In the genomic region with DNA sequence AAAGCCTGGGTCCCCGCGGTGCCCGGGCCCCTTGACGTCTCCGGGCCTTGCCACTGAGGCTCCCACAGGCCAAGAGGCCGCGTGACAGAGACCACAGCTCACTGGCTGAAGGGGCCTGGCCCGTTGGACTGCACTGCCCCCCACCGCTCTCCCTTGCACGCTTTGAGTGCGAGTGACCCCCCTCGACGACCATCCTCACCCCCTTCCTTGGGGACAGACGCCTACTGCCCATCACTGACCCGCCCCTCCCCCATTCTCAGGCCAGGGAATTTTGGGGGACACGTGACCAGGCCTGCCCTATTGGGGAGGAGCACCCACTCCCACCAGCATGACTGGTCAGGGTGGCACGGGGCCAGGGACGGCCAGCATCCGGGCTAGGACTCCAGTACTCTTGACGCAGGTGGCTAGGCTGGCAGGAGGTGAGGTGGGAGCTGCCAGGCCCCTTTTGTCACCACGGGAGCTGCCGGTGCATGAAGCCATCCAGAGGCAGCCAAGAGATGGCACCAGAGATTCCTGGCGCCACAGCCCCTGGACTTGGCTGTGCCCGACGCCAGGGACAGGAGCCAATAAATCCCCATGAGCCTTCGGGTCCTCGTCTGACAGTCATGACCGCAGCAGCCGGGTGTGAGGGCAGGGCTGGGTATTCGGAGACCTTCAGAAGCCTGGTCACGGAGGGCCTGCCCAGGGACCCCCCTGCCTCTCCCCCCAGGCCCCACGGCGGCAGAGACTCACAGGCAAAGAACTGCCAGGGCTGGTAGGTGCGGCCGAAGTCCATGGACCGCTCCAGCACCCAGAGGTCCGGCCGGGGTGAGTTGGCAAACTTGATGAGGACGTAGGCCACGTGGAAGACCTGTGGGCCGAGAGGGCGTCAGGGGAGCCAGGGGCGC, we compare ENCODE assay signal across 10 cellular contexts. TPM values are rescaled to one million over a fixed set of nuclear protein-coding genes. Genes with fewer than 3 reads are reported as not detected.
DNase-seq lines count a peak whose midpoint lies in the region; ATAC-seq and TF ChIP-seq lines count a peak whose summit lies in the region.
"Had no signal": no experiment of that assay in that cellular context is flagged by ENCODE, and none has a peak within 500 bp of the region (broad histone marks: within the 10 kb centered on the region; RNA-seq: fewer than 3 reads in every experiment).

No MANE protein-coding gene starts in this region.

- no peak overlapping the region for H3K9ac ChIP-seq in HUES6 (ENCODE audit: low read length)
- H3K9ac ChIP-seq in skeletal muscle tissue (ENCODE audit: low read depth in 1 of 3, low read length in 3 of 3), result peak overlapping the region in 2 of 3 donors; percentile 32 to 60

- TF ChIP-seq CTCF in right atrium auricular region (IDR thresholded peaks at IDR 0.05), result peak in 1 of 2 donors; percentile 60

- H3K4me3 ChIP-seq in HUES6 (ENCODE audit: low read depth, low read length), result no peak overlapping the region
- H3K4me3 ChIP-seq in right atrium auricular region, result no peak overlapping the region
- H3K4me3 ChIP-seq in skeletal muscle tissue (ENCODE audit: low read length in 3 of 3), result peak overlapping the region in 1 of 3 donors; percentile 31

- no peaks in the 10 kb centered on the region for H3K27me3 ChIP-seq in HUES6 (ENCODE audit: control insufficient read depth, insufficient read depth, low read length)
- H3K27me3 ChIP-seq in right atrium auricular region, result no peaks in the 10 kb centered on the region
- no peaks in the 10 kb centered on the region for H3K27me3 ChIP-seq in skeletal muscle tissue (ENCODE audit: control insufficient read depth in 3 of 3, insufficient read depth in 3 of 3, low read length in 3 of 3)

- DNase-seq in amygdala (lab: John Stamatoyannopoulos, UW) (peak in 50 of 56 donors; percentile 18 to 89 (median 66)), right atrium auricular region (ENCODE audit: low spot score) (peak; percentile 83), islet precursor cell (no peak), HCEC 1CT (no peak), DMS53 (lab: John Stamatoyannopoulos, UW) (no peak)
- DNase-seq: activated CD4-positive, alpha-beta T cell treated with anti-CD3 and anti-CD28 coated beads, Interleukin-2, amount 10 ng/mL, durations not matched to agents 24 days and 14 days had no signal

- no peak for ATAC-seq in HG02642 (IDR thresholded peaks at IDR 0.05; ENCODE audit: poor library complexity, unreplicated experiment)

- H3K27ac ChIP-seq in HUES6 (ENCODE audit: low read depth, low read length), result peak overlapping the region; percentile 65; the same call in 1 of the 2 replicates
- H3K27ac ChIP-seq in right atrium auricular region, result peak overlapping the region; percentile 90 to 92
- peak overlapping the region; percentile 68 for H3K27ac ChIP-seq in skeletal muscle tissue (ENCODE audit: low read depth, low read length)
- H3K27ac ChIP-seq: neutrophil had no signal

- H3K9me3 ChIP-seq in HUES6 (ENCODE audit: control insufficient read depth, insufficient read depth, low read depth, low read length) (peaks cover 8% of the 10 kb centered on the region; the same call in 1 of the 2 replicates), right atrium auricular region (no peaks in the 10 kb centered on the region), skeletal muscle tissue (ENCODE audit: control insufficient read depth in 3 of 3, low read length in 3 of 3) (no peaks in the 10 kb centered on the region)
- H3K9me3 ChIP-seq: neutrophil had no signal

- H3K36me3 ChIP-seq in HUES6 (ENCODE audit: control insufficient read depth, insufficient read depth, low read length) (peaks cover 60% of the 10 kb centered on the region), right atrium auricular region (peaks cover 19% of the 10 kb centered on the region), skeletal muscle tissue (ENCODE audit: control insufficient read depth in 3 of 3, insufficient read depth in 3 of 3, low read length in 3 of 3) (peaks cover 0 to 5% (median 5%) of the 10 kb centered on the region in 3 donors)
- H3K36me3 ChIP-seq: neutrophil had no signal

- peaks cover 35% of the 10 kb centered on the region for H3K4me1 ChIP-seq in HUES6 (ENCODE audit: control insufficient read depth, insufficient read depth, low read length)
- H3K4me1 ChIP-seq in right atrium auricular region, result peaks cover 0 to 56% of the 10 kb centered on the region in 2 donors
- H3K4me1 ChIP-seq in skeletal muscle tissue (ENCODE audit: control insufficient read depth in 3 of 3, insufficient read depth in 3 of 3, low read length in 3 of 3), result peaks cover 50 to 61% (median 59%) of the 10 kb centered on the region in 3 donors

RNA-seq across cellular contexts. Expression of gene LAMA5, which starts 14.5 kb away (rescaled TPM):
- total RNA-seq in right atrium auricular region (10 to 100 TPM; 61.1 to 69.4 TPM), skeletal muscle tissue (14.1 TPM)

RNA-seq across cellular contexts. Expression of gene RPS21, which starts 34.3 kb away (rescaled TPM):
- 1,000 to 10,000 TPM; 1,510 to 1,937 TPM for total RNA-seq in right atrium auricular region
- total RNA-seq in skeletal muscle tissue, result 1,418 TPM

RNA-seq across cellular contexts. Expression of gene ADRM1, which starts 49.8 kb away (rescaled TPM):
- total RNA-seq in right atrium auricular region (100 to 1,000 TPM in 1 of 2 donors, 10 to 100 TPM in 1; 95.9 to 128 TPM), skeletal muscle tissue (41.8 TPM)

RNA-seq across cellular contexts. Expression of gene CABLES2, which starts 54.4 kb away (rescaled TPM):
- 10 to 100 TPM; 10.8 to 17.7 TPM for total RNA-seq in right atrium auricular region
- total RNA-seq in skeletal muscle tissue, result 1.0 TPM

Comparison
In these comparisons a context has a peak if more than half of its experiments do, and no peak if none do; other contexts are left out.
1. DNase-seq: peak in amygdala (50 of 56) and right atrium auricular region (single experiment); none in islet precursor cell (single experiment), HCEC 1CT (single experiment) and DMS53 (single experiment).
2. Peak in every context shown above with its lines, with median percentiles within 50 percentile points of each other: H3K27ac ChIP-seq.